Comparison of ENCODE assay signal across 8 cellular contexts in the genomic region with DNA sequence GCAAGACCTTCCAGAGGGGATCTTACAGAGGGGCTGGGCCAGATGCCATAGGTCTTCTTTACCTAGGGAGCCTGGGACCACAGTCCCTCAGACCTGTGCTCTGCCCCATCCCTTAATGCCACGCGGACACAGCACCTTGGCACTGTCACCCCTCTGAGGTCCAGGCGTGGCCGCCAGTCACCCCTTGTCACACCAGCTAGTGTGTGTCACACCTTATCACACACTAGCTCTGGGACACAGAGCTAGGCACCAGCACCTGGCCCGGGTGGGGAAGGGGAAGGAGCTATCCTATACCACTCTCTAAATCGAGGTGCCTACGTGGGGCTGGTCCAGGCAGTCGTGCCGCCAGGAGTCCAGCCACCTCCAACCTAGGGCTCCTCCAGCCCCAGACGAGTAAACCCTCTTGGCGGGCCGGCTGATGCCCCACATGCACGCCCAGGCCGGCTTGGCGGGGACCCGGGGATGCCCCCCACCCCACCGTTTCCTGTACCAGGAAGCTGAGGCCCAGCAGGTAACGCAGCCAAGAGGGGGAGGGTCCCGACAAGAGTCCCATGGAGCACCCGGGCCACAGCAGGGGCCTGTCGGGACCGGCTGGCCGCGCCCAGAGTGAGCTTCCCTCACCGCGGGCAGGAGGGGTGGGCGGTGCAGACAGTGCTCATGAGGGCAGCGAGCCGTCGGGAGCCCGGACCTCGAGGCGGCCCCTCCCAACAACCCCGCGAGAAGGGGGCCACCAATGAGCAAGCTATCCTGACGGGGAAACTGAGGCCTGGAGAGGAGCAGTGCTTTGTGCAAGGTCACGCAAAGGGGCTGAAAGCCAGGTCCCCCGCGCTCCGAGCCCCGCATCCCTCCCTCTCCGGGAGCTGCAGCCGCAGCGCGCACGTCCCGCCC. TPM values are rescaled to one million over a fixed set of nuclear protein-coding genes. Genes with fewer than 3 reads are reported as not detected.
DNase-seq lines count a peak whose midpoint lies in the region; ATAC-seq, FAIRE-seq and TF ChIP-seq lines count a peak whose summit lies in the region.

No MANE protein-coding gene starts in this region.

- intact Hi-C loops in MCF 10A (cut with micrococcal nuclease), result loop anchor here (2.0 to 10.0 kb wide), 3 partner anchors 47 to 117 kb away; no protein-coding TSS in a partner anchor
- intact Hi-C loops in kidney (cut with DNase I), result no loop called here

- peaks cover 18% of the 10 kb centered on the region for H3K4me1 ChIP-seq in GM23338 (ENCODE audit: insufficient read depth)
- H3K4me1 ChIP-seq in SJSA1 (replicated peaks), result peaks cover 9% of the 10 kb centered on the region
- peaks cover 0 to 3% of the 10 kb centered on the region in 2 donors for H3K4me1 ChIP-seq in kidney (ENCODE audit: control insufficient read depth in 1 of 2, insufficient read depth in 1 of 2, low read depth in 1 of 2, low read length in 2 of 2)

- FAIRE-seq in kidney (lab: Jason Lieb, UNC), result no peak

- H4K20me1 ChIP-seq in GM23338 (replicated peaks; ENCODE audit: insufficient read depth), result no peaks in the 10 kb centered on the region; the same call in 1 of the 2 replicates

- H3K9me2 ChIP-seq in GM23338 (ENCODE audit: insufficient read depth), result no peaks in the 10 kb centered on the region

- BruUV-seq in MCF 10A (replicated peaks; lab: Mats Ljungman, UMichigan), result no TSS peak

- H3K36me3 ChIP-seq in GM23338 (ENCODE audit: insufficient read depth) (no peaks in the 10 kb centered on the region), SJSA1 (no peaks in the 10 kb centered on the region), kidney (ENCODE audit: control insufficient read depth in 1 of 2, insufficient read depth in 2 of 2, low read length in 2 of 2) (no peaks in the 10 kb centered on the region)

- H3K27me3 Mint-ChIP-seq in GM23338 (ENCODE audit: insufficient read depth, low read depth, poor library complexity) (peaks cover 26% of the 10 kb centered on the region), MCF 10A (ENCODE audit: insufficient read depth, unreplicated experiment) (no peaks in the 10 kb centered on the region)

- DNase-seq in CD1c-positive myeloid dendritic cell (ENCODE audit: extremely low spot score), result peak; percentile 68
- peak; percentile 60 for DNase-seq in GM23338 (ENCODE audit: low spot score)
- no peak for DNase-seq in SJSA1 (ENCODE audit: low read depth in 1 of 2, low spot score in 2 of 2)
- DNase-seq in MCF 10A (ENCODE audit: unreplicated experiment), result peak; percentile 42
- peak; percentile 84 for DNase-seq in kidney
- peak; percentile 13 to 15 for DNase-seq in stimulated activated CD4-positive, alpha-beta T cell treated with anti-CD3 and anti-CD28 coated beads, Interleukin-4, amount 100 ng/mL, for 4 hours
- no peak for DNase-seq in Kasumi-1 (lab: John Stamatoyannopoulos, UW)

- H3K79me2 ChIP-seq in GM23338 (replicated peaks; ENCODE audit: insufficient read depth), result peaks cover 35% of the 10 kb centered on the region

- no peaks in the 10 kb centered on the region for H3K36me3 Mint-ChIP-seq in GM23338 (ENCODE audit: low read depth)
- H3K36me3 Mint-ChIP-seq in MCF 10A (ENCODE audit: insufficient read depth, unreplicated experiment), result peaks cover 12% of the 10 kb centered on the region

- H3K9me3 ChIP-seq in SJSA1 (replicated peaks) (no peaks in the 10 kb centered on the region), kidney (ENCODE audit: control insufficient read depth in 1 of 2, low read length in 2 of 2) (no peaks in the 10 kb centered on the region)

- H3K9ac ChIP-seq in kidney (ENCODE audit: low read length in 2 of 2), result no peak overlapping the region

- POLR2A ChIA-PET in MCF 10A (lab: Yijun Ruan, JAX), result interaction anchor here (0.6 to 4.0 kb wide), 10 partner anchors 10 to 268 kb away, joined by 3 to 31 read pairs (median 4); a partner anchor contains a TSS

- CTCF ChIA-PET in MCF 10A (lab: Yijun Ruan, JAX), result interaction anchor here (0.5 to 2.9 kb wide), 14 partner anchors 12 to 1908 kb away, joined by 3 to 15 read pairs (median 4); no protein-coding TSS in a partner anchor

- H3F3A ChIP-seq in GM23338 (replicated peaks; ENCODE audit: low read depth), result peaks cover 3% of the 10 kb centered on the region; the same call in 1 of the 2 replicates

- H3K4me1 Mint-ChIP-seq in GM23338 (peaks cover 32% of the 10 kb centered on the region), MCF 10A (ENCODE audit: insufficient read depth, unreplicated experiment) (peaks cover 6% of the 10 kb centered on the region)

- no peaks in the 10 kb centered on the region; the same call in 2 of the 3 replicates for H3K9me3 Mint-ChIP-seq in GM23338
- H3K9me3 Mint-ChIP-seq in MCF 10A (ENCODE audit: unreplicated experiment), result no peaks in the 10 kb centered on the region

- peak overlapping the region; percentile 86 for H3K4me3 ChIP-seq in GM23338
- peak overlapping the region; percentile 57 for H3K4me3 ChIP-seq in SJSA1
- peak overlapping the region; percentile 55 to 58 for H3K4me3 ChIP-seq in kidney (ENCODE audit: low read length in 2 of 2)

- H3K4me3 Mint-ChIP-seq in GM23338 (peak overlapping the region; percentile 71), MCF 10A (ENCODE audit: unreplicated experiment) (peak overlapping the region; percentile 77)

- no peak overlapping the region for H3K27ac Mint-ChIP-seq in GM23338
- H3K27ac Mint-ChIP-seq in MCF 10A (ENCODE audit: low read depth, unreplicated experiment), result no peak overlapping the region

- ATAC-seq in GM23338, result peak; percentile 45
- no peak for ATAC-seq in GM18517 (IDR thresholded peaks at IDR 0.05; ENCODE audit: unreplicated experiment)

- TF ChIP-seq CTCF in GM23338 (conservative IDR thresholded peaks at IDR 0.05; ENCODE audit: low read depth in 2 of 2) (no peak), MCF 10A (IDR thresholded peaks at IDR 0.05; ENCODE audit: unreplicated experiment) (no peak), kidney (IDR thresholded peaks at IDR 0.05; ENCODE audit: borderline replicate concordance, extremely low read depth, insufficient read depth) (no peak)

- H3K27ac ChIP-seq in GM23338 (ENCODE audit: low read depth), result no peak overlapping the region
- no peak overlapping the region for H3K27ac ChIP-seq in SJSA1
- H3K27ac ChIP-seq in kidney (ENCODE audit: low read depth in 2 of 2, low read length in 2 of 2), result no peak overlapping the region

- peak overlapping the region; percentile 91 for H3K4me2 ChIP-seq in GM23338

- H3K27me3 ChIP-seq in GM23338 (ENCODE audit: insufficient read depth), result no peaks in the 10 kb centered on the region
- no peaks in the 10 kb centered on the region; the same call in 1 of the 2 replicates for H3K27me3 ChIP-seq in SJSA1 (replicated peaks)

- peak overlapping the region; percentile 88 for H2AFZ ChIP-seq in GM23338

TF ChIP-seq in GM23338, 12 proteins besides CTCF, POLR2A, EP300 and RAD21:
- TF ChIP-seq NANOG (IDR thresholded peaks at IDR 0.05; ENCODE audit: borderline replicate concordance) (no peak), EZH2phosphoT487 (IDR thresholded peaks at IDR 0.05; ENCODE audit: unreplicated experiment) (no peak)
- TF ChIP-seq, protein P1, sequence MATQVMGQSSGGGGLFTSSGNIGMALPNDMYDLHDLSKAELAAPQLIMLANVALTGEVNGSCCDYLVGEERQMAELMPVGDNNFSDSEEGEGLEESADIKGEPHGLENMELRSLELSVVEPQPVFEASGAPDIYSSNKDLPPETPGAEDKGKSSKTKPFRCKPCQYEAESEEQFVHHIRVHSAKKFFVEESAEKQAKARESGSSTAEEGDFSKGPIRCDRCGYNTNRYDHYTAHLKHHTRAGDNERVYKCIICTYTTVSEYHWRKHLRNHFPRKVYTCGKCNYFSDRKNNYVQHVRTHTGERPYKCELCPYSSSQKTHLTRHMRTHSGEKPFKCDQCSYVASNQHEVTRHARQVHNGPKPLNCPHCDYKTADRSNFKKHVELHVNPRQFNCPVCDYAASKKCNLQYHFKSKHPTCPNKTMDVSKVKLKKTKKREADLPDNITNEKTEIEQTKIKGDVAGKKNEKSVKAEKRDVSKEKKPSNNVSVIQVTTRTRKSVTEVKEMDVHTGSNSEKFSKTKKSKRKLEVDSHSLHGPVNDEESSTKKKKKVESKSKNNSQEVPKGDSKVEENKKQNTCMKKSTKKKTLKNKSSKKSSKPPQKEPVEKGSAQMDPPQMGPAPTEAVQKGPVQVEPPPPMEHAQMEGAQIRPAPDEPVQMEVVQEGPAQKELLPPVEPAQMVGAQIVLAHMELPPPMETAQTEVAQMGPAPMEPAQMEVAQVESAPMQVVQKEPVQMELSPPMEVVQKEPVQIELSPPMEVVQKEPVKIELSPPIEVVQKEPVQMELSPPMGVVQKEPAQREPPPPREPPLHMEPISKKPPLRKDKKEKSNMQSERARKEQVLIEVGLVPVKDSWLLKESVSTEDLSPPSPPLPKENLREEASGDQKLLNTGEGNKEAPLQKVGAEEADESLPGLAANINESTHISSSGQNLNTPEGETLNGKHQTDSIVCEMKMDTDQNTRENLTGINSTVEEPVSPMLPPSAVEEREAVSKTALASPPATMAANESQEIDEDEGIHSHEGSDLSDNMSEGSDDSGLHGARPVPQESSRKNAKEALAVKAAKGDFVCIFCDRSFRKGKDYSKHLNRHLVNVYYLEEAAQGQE (IDR thresholded peaks at IDR 0.05; ENCODE audit: unreplicated experiment), result no peak
- TF ChIP-seq, protein P2, sequence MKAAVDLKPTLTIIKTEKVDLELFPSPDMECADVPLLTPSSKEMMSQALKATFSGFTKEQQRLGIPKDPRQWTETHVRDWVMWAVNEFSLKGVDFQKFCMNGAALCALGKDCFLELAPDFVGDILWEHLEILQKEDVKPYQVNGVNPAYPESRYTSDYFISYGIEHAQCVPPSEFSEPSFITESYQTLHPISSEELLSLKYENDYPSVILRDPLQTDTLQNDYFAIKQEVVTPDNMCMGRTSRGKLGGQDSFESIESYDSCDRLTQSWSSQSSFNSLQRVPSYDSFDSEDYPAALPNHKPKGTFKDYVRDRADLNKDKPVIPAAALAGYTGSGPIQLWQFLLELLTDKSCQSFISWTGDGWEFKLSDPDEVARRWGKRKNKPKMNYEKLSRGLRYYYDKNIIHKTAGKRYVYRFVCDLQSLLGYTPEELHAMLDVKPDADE (IDR thresholded peaks at IDR 0.05), result peak; percentile 42; the same call in 1 of the 2 replicates

RNA-seq across cellular contexts. Expression of a gene that starts 0.6 kb away (rescaled TPM):
- total RNA-seq in GM23338 (2014; rRNA removed; shearing (Covaris generic)), result 26.9 and 27.6 TPM in 2 replicates
- polyA plus RNA-seq in GM23338 (2016; fragmentation: Nextera tagmentation; extraction: Ambion mirVana) (12.9 TPM in 2 replicates), kidney (ENCODE audit: insufficient read depth, low read depth, low replicate concordance) (0.90 TPM)
- total RNA-seq in SJSA1 (2014; rRNA removed; shearing (Covaris generic)), result 0.16 TPM in 2 replicates
- total RNA-seq in MCF 10A (2022) (3.4 and 3.9 TPM in 2 replicates), kidney (5.3 TPM)

Comparison
In these comparisons a context has a peak if more than half of its experiments do, and no peak if none do; other contexts are left out.
1. DNase-seq: peak in CD1c-positive myeloid dendritic cell (single experiment), GM23338 (single experiment), MCF 10A (single experiment), kidney (single experiment) and stimulated activated CD4-positive, alpha-beta T cell treated with anti-CD3 and anti-CD28 coated beads, Interleukin-4, amount 100 ng/mL, for 4 hours (2 of 2); none in SJSA1 (0 of 2) and Kasumi-1 (0 of 2).
2. Peak in every context shown above with its lines, with median percentiles within 50 percentile points of each other: H3K4me3 ChIP-seq.